In genomic region chr13:99269627-99270252, GRCh38 we compare ENCODE assay signal across 8 cellular contexts. TPM values are rescaled to one million over a fixed set of nuclear protein-coding genes. Genes with fewer than 3 reads are reported as not detected.
DNase-seq lines count a peak whose midpoint lies in the region; TF ChIP-seq lines count a peak whose summit lies in the region.

No MANE protein-coding gene starts in this region.

- no peaks in the 10 kb centered on the region for H3K4me1 ChIP-seq in HEK293 (ENCODE audit: control insufficient read depth, insufficient read depth, low read length)
- peaks cover 14% of the 10 kb centered on the region for H3K4me1 ChIP-seq in left ventricle myocardium inferior
- peaks cover 0 to 77% (median 54%) of the 10 kb centered on the region in 6 donors for H3K4me1 ChIP-seq in spleen

- DNase-seq in stimulated activated naive CD4-positive, alpha-beta T cell (lab: John Stamatoyannopoulos, UW) = peak in 5 of 6 experiments; percentile 17 to 67 (median 36)
- no peak for DNase-seq in stimulated activated naive CD4-positive, alpha-beta T cell treated with Interleukin-2 at 50 U/mL for 16 hours (lab: John Stamatoyannopoulos, UW)
- DNase-seq in NCI-H1092 (lab: John Stamatoyannopoulos, UW) (peak; percentile 32), left ventricle myocardium inferior (no peak), spleen (no peak)
- DNase-seq in activated effector memory CD4-positive, alpha-beta T cell treated with Interleukin-2 at 50 U/mL for 16 hours = no peak

- H3K4me1 Mint-ChIP-seq in activated naive CD8-positive, alpha-beta T cell (ENCODE audit: low read depth) = peaks cover 69% of the 10 kb centered on the region

- no peak for TF ChIP-seq POLR2A in spleen (IDR thresholded peaks at IDR 0.05)

- H3K27ac ChIP-seq in HEK293 (ENCODE audit: extremely low read depth, low read depth, low read length) (no peak overlapping the region), left ventricle myocardium inferior (replicated peaks) (no peak overlapping the region), spleen (peak overlapping the region in 7 of 8 donors; percentile 63 to 89 (median 79))

- H3K36me3 ChIP-seq in HEK293 (ENCODE audit: control insufficient read depth in 2 of 2, insufficient read depth in 1 of 2, low read length in 2 of 2) (peaks cover 0 to 3% of the 10 kb centered on the region in 2 experiments; a peak in 1 of 3 replicates), left ventricle myocardium inferior (no peaks in the 10 kb centered on the region), spleen (peaks cover 0 to 16% (median 8%) of the 10 kb centered on the region in 6 donors)

- intact Hi-C loops in left ventricle myocardium inferior (cut with micrococcal nuclease) = loop anchor here (5.0 kb wide), 2 partner anchors 92 to 168 kb away; no protein-coding TSS in a partner anchor
- intact Hi-C loops in spleen (cut with DNase I; ENCODE audit: low total_unique reads) = loop anchor here (5.0 to 10.0 kb wide), 5 partner anchors 72 to 235 kb away; partner anchors contain the start of gene TM9SF2

- POLR2A ChIA-PET in HEK293 (lab: Yijun Ruan, JAX) = no interaction called here

- H3K4me3 ChIP-seq in HEK293 (ENCODE audit: low read depth, low read length) (no peak overlapping the region), left ventricle myocardium inferior (no peak overlapping the region), spleen (no peak overlapping the region)

- 39 to 61% (median 53%) methylated on average over 3 of the region's 3 CpGs for WGBS in spleen, 5 donors

- H3K9me3 ChIP-seq in HEK293 (ENCODE audit: control insufficient read depth, insufficient read depth, low read depth, low read length) (no peaks in the 10 kb centered on the region), left ventricle myocardium inferior (replicated peaks) (peaks cover 9% of the 10 kb centered on the region), spleen (peaks cover 0 to 9% (median 7%) of the 10 kb centered on the region in 8 donors)

- H3K27me3 ChIP-seq in left ventricle myocardium inferior (ENCODE audit: low read depth) (no peaks in the 10 kb centered on the region), spleen (replicated peaks in 1 of 7) (no peaks in the 10 kb centered on the region)

- peaks cover 9% of the 10 kb centered on the region for H3K36me3 Mint-ChIP-seq in activated naive CD8-positive, alpha-beta T cell

- peak overlapping the region; percentile 68 for H3K27ac Mint-ChIP-seq in activated naive CD8-positive, alpha-beta T cell

- no peak overlapping the region for H3K4me3 Mint-ChIP-seq in activated naive CD8-positive, alpha-beta T cell

- H3K27me3 Mint-ChIP-seq in activated naive CD8-positive, alpha-beta T cell = no peaks in the 10 kb centered on the region

- no peaks in the 10 kb centered on the region for H3K9me3 Mint-ChIP-seq in activated naive CD8-positive, alpha-beta T cell (ENCODE audit: low read depth)

- TF ChIP-seq CTCF in HEK293 (tag by site-specific recombination; IDR thresholded peaks at IDR 0.05) (no peak), left ventricle myocardium inferior (IDR thresholded peaks at IDR 0.05; ENCODE audit: borderline replicate concordance) (peak; percentile 75), spleen (IDR thresholded peaks at IDR 0.05 in 8 of 11, conservative IDR thresholded peaks at IDR 0.05 in 3 of 11) (peak; percentile 65 to 91 (median 82))

- CTCF ChIA-PET in HEK293 (lab: Yijun Ruan, JAX) = interaction anchor here (0.6 to 8.2 kb wide), 25 partner anchors 10 to 170 kb away, joined by 3 to 146 read pairs (median 5); partner anchors contain the start of gene GPR18

TF ChIP-seq in HEK293, 187 proteins besides CTCF, POLR2A, EP300 and RAD21:
- no peak for TF ChIP-seq IKZF3 (tag by site-specific recombination; IDR thresholded peaks at IDR 0.05)
- TF ChIP-seq ZNF654 (tag by site-specific recombination; IDR thresholded peaks at IDR 0.05; ENCODE audit: low read depth) = peak; percentile 55
- no peak for TF ChIP-seq ZNF785 (tag by site-specific recombination; IDR thresholded peaks at IDR 0.05)
- no peak for TF ChIP-seq ZNF645 (tag by site-specific recombination; IDR thresholded peaks at IDR 0.05)

RNA-seq across cellular contexts. Expression of gene GPR18, which starts 11.6 kb away (rescaled TPM):
- total RNA-seq in left ventricle myocardium inferior = not detected
- 10 to 100 TPM in 6 of 7 donors, 1 to 10 TPM in 1; 9.6 to 21.8 (median 15.3) TPM for total RNA-seq in spleen
- polyA plus RNA-seq in spleen = 10 to 100 TPM; 25.6 to 33.9 (median 29.4) TPM

RNA-seq across cellular contexts. Expression of gene GPR183, which starts 37.5 kb away (rescaled TPM):
- 1.7 TPM for total RNA-seq in left ventricle myocardium inferior
- total RNA-seq in spleen = 10 to 100 TPM; 29.1 to 83.6 (median 53.4) TPM
- polyA plus RNA-seq in spleen = 10 to 100 TPM; 56.0 to 68.0 (median 60.6) TPM

Comparison
In these comparisons a context has a peak if more than half of its experiments do, and no peak if none do; other contexts are left out.
1. DNase-seq: peak in stimulated activated naive CD4-positive, alpha-beta T cell (5 of 6) and NCI-H1092 (single experiment); none in stimulated activated naive CD4-positive, alpha-beta T cell treated with Interleukin-2 at 50 U/mL for 16 hours (single experiment), left ventricle myocardium inferior (single experiment), spleen (single experiment) and activated effector memory CD4-positive, alpha-beta T cell treated with Interleukin-2 at 50 U/mL for 16 hours (single experiment).
2. H3K27ac ChIP-seq: peak in spleen (7 of 8); none in HEK293 (single experiment) and left ventricle myocardium inferior (single experiment).
3. RNA of gene GPR18, which starts 11.6 kb away (total RNA-seq): 9.6 to 21.8 TPM in spleen; not detected in left ventricle myocardium inferior (single experiment); every median in the first group is over 10 times any median in the second.
4. RNA of gene GPR183, which starts 37.5 kb away (total RNA-seq): 29.1 to 83.6 TPM in spleen; 1.7 TPM in left ventricle myocardium inferior (single experiment); every median in the first group is over 10 times any median in the second.